9 cellular contexts compared by ENCODE assay signal in genomic region chr9:22050924-22051323, GRCh38. TPM values are rescaled to one million over a fixed set of nuclear protein-coding genes. Genes with fewer than 3 reads are reported as not detected.
DNase-seq lines count a peak whose midpoint lies in the region; ATAC-seq and TF ChIP-seq lines count a peak whose summit lies in the region.
"Had no signal": no experiment of that assay in that cellular context is flagged by ENCODE, and none has a peak within 500 bp of the region (broad histone marks: within the 10 kb centered on the region; RNA-seq: fewer than 3 reads in every experiment).

No MANE protein-coding gene starts in this region.

- H3K9ac ChIP-seq in mesenchymal stem cell (ENCODE audit: low read length), result no peak overlapping the region

- no peak overlapping the region for H3K23ac ChIP-seq in mesenchymal stem cell (ENCODE audit: low read length in 2 of 2)

- H3K4me3 ChIP-seq in mesenchymal stem cell (ENCODE audit: insufficient read depth in 1 of 2, low read depth in 1 of 2, low read length in 2 of 2) (no peak overlapping the region), vagina (no peak overlapping the region)

- no peak overlapping the region for H2BK15ac ChIP-seq in mesenchymal stem cell (ENCODE audit: low read depth, poor library complexity, severe bottlenecking)

- no peak overlapping the region for H2BK120ac ChIP-seq in mesenchymal stem cell (ENCODE audit: low read depth, low read length)

- H3K27me3 ChIP-seq in mesenchymal stem cell (ENCODE audit: control insufficient read depth in 1 of 2, insufficient read depth in 1 of 2, low read length in 2 of 2) (no peaks in the 10 kb centered on the region), vagina (no peaks in the 10 kb centered on the region)

- TF ChIP-seq POLR2A in vagina (IDR thresholded peaks at IDR 0.05), result no peak

- no peak overlapping the region for H2BK5ac ChIP-seq in mesenchymal stem cell (ENCODE audit: low read depth, low read length, poor library complexity, severe bottlenecking)

- H3K4me1 ChIP-seq in mesenchymal stem cell (ENCODE audit: control insufficient read depth, insufficient read depth, low read depth, low read length) (no peaks in the 10 kb centered on the region), vagina (no peaks in the 10 kb centered on the region)

- H3K79me1 ChIP-seq in mesenchymal stem cell (replicated peaks; ENCODE audit: low read length, poor library complexity, severe bottlenecking), result no peaks in the 10 kb centered on the region

- peak; percentile 82 for DNase-seq in MV-4-11 (lab: John Stamatoyannopoulos, UW)
- DNase-seq in mesenchymal stem cell, result no peak
- no peak for DNase-seq in COLO668 (lab: John Stamatoyannopoulos, UW; ENCODE audit: unreplicated experiment)
- DNase-seq in vagina (ENCODE audit: extremely low spot score in 2 of 2), result no peak
- no peak for DNase-seq in AG08396 (ENCODE audit: low spot score)
- DNase-seq: nephron progenitor cell had no signal

- no peak for TF ChIP-seq CTCF in vagina (IDR thresholded peaks at IDR 0.05)

- no peak overlapping the region for H3K14ac ChIP-seq in mesenchymal stem cell (ENCODE audit: low read length in 2 of 2)

- no peak overlapping the region for H4K91ac ChIP-seq in mesenchymal stem cell (ENCODE audit: low read length)

- H3K18ac ChIP-seq in mesenchymal stem cell (ENCODE audit: low read depth in 1 of 2, low read length in 2 of 2), result peak overlapping the region; percentile 40 to 73

- H3K27ac ChIP-seq in mesenchymal stem cell (ENCODE audit: low read length, poor library complexity, severe bottlenecking), result no peak overlapping the region
- no peak overlapping the region for H3K27ac ChIP-seq in vagina

- intact Hi-C loops in vagina (cut with DNase I), result no loop called here

- peak; percentile 85 for ATAC-seq in GM18519 (IDR thresholded peaks at IDR 0.05; ENCODE audit: low FRiP score, unreplicated experiment)
- ATAC-seq in HG02610 (IDR thresholded peaks at IDR 0.05; ENCODE audit: unreplicated experiment), result peak; percentile 71
- ATAC-seq in HG03175 (IDR thresholded peaks at IDR 0.05; ENCODE audit: unreplicated experiment), result no peak

- no peaks in the 10 kb centered on the region for H3K36me3 ChIP-seq in mesenchymal stem cell (ENCODE audit: control insufficient read depth in 1 of 2, insufficient read depth in 2 of 2, low read depth in 1 of 2, low read length in 2 of 2)
- H3K36me3 ChIP-seq in vagina, result no peaks in the 10 kb centered on the region

- H3K4me2 ChIP-seq in mesenchymal stem cell (ENCODE audit: low read length, poor library complexity, severe bottlenecking), result no peak overlapping the region

- no peak overlapping the region for H4K8ac ChIP-seq in mesenchymal stem cell (ENCODE audit: low read length)

- no peak overlapping the region for H2AFZ ChIP-seq in mesenchymal stem cell (ENCODE audit: low read depth, low read length)

- peak overlapping the region in 1 of 2 experiments; percentile 92 for H2BK12ac ChIP-seq in mesenchymal stem cell (ENCODE audit: low read length in 2 of 2)

- H3K9me3 ChIP-seq in mesenchymal stem cell (ENCODE audit: control insufficient read depth, low read length) (no peaks in the 10 kb centered on the region), vagina (no peaks in the 10 kb centered on the region)

- WGBS in mesenchymal stem cell, result 96% methylated on average over 4 of the region's 4 CpGs

- peak overlapping the region in 1 of 2 experiments; percentile 37 for H3K4ac ChIP-seq in mesenchymal stem cell (ENCODE audit: low read depth in 1 of 2, low read length in 2 of 2)

- H2AK5ac ChIP-seq in mesenchymal stem cell (ENCODE audit: low read length, severe bottlenecking), result no peak overlapping the region

RNA-seq across cellular contexts. Expression of gene CDKN2B, which starts 41.8 kb away (rescaled TPM):
- polyA plus RNA-seq in mesenchymal stem cell (2013, experiment 1 of 2), result 36.2 TPM
- polyA plus RNA-seq in mesenchymal stem cell (2013, experiment 2 of 2), result 34.9 TPM
- total RNA-seq in vagina, result 67.0 TPM

RNA-seq across cellular contexts. Expression of gene CDKN2B-AS1, which starts 56.3 kb away (rescaled TPM):
- polyA plus RNA-seq in mesenchymal stem cell (2013, experiment 1 of 2), result 1.4 TPM
- polyA plus RNA-seq in mesenchymal stem cell (2013, experiment 2 of 2), result 1.9 TPM
- 5.9 TPM for total RNA-seq in vagina

RNA-seq across cellular contexts. Expression of gene CDKN2A, which starts 56.7 kb away (rescaled TPM):
- 82.9 TPM for polyA plus RNA-seq in mesenchymal stem cell (2013, experiment 1 of 2)
- 83.8 TPM for polyA plus RNA-seq in mesenchymal stem cell (2013, experiment 2 of 2)
- 25.8 TPM for total RNA-seq in vagina
